In the genomic region with DNA sequence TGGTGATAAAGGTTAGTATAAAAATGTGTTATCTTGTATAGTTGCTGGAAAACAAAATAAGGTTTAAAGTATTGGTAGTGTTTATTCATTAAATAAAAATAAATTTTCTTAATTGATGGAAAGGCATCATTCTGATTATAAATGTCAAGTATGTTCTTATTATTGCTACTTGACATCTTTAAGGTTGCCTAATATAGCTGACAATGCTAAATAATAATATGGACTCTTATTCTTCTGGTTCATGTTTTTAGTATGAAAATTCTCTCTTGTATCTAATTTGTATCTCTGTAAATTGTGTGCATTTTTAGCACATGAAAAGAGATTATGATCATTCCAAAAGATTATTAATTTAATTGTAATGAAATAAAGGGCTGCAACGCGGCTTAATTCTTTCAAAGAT, we compare ENCODE assay signal across 18 cellular contexts. TPM values are rescaled to one million over a fixed set of nuclear protein-coding genes. Genes with fewer than 3 reads are reported as not detected.
DNase-seq lines count a peak whose midpoint lies in the region; ATAC-seq, FAIRE-seq and TF ChIP-seq lines count a peak whose summit lies in the region.
"Had no signal": no experiment of that assay in that cellular context is flagged by ENCODE, and none has a peak within 500 bp of the region (broad histone marks: within the 10 kb centered on the region; RNA-seq: fewer than 3 reads in every experiment).

No MANE protein-coding gene starts in this region.

- H3K27ac ChIP-seq in A549, result no peak overlapping the region
- no peak overlapping the region for H3K27ac ChIP-seq in SK-N-SH (ENCODE audit: low read depth in 2 of 2, low read length in 1 of 2)
- no peak overlapping the region for H3K27ac ChIP-seq in lower lobe of right lung

- no peak for TF ChIP-seq POLR2A in A549 (IDR thresholded peaks at IDR 0.05; ENCODE audit: low read length)

- H3K4me3 ChIP-seq in A549 (no peak overlapping the region), SK-N-SH (ENCODE audit: low read depth in 2 of 2, low read length in 1 of 2) (no peak overlapping the region), lower lobe of right lung (no peak overlapping the region)
- H3K4me3 ChIP-seq: HAP-1 had no signal

- DNase-seq in A549 (ENCODE audit: low read depth in 1 of 2, low spot score in 1 of 2) (no peak), SK-N-SH (no peak), lower lobe of right lung (no peak)
- DNase-seq: 8988T; C1 segment of cervical spinal cord; Caco-2; CD4-positive, CD25-positive, alpha-beta regulatory T cell; CD8-positive, alpha-beta T cell; DMS153; DND-41; GOT3; HFFc6 had no signal

- no peak for FAIRE-seq in A549 (lab: Jason Lieb, UNC)
- peak; percentile 39 for FAIRE-seq in TTC549 (lab: Jason Lieb, UNC)
- FAIRE-seq in endometrium (lab: Jason Lieb, UNC), result peak; percentile 26
- FAIRE-seq: GM12892, H54 had no signal

- no peak overlapping the region for H2AFZ ChIP-seq in SK-N-SH (ENCODE audit: low read depth)

- H3F3A ChIP-seq in SK-N-SH (replicated peaks; ENCODE audit: insufficient read depth), result peaks cover 7% of the 10 kb centered on the region

- H3K4me2 ChIP-seq in A549 (no peak overlapping the region), SK-N-SH (no peak overlapping the region)

- CTCF ChIA-PET in A549 (lab: Yijun Ruan, JAX), result no interaction called here
- CTCF ChIA-PET in SK-N-SH (lab: Yijun Ruan, JAX), result no interaction called here

- TF ChIP-seq EP300 in A549 (IDR thresholded peaks at IDR 0.05) (no peak), SK-N-SH (IDR thresholded peaks at IDR 0.05; ENCODE audit: borderline replicate concordance in 1 of 2, low read depth in 1 of 2, low read length in 1 of 2) (no peak)

- H3K27me3 ChIP-seq in SK-N-SH (ENCODE audit: insufficient read depth), result no peaks in the 10 kb centered on the region
- no peaks in the 10 kb centered on the region for H3K27me3 ChIP-seq in lower lobe of right lung (ENCODE audit: low read depth)

- no peak for ATAC-seq in A549
- no peak for ATAC-seq in lower lobe of right lung
- no peak for ATAC-seq in HG02588 (IDR thresholded peaks at IDR 0.05; ENCODE audit: unreplicated experiment)
- ATAC-seq: CD8-positive, alpha-beta T cell had no signal

- TF ChIP-seq CTCF in A549 (IDR thresholded peaks at IDR 0.05) (no peak), SK-N-SH (IDR thresholded peaks at IDR 0.05) (no peak), lower lobe of right lung (IDR thresholded peaks at IDR 0.05) (no peak)

- WGBS in A549 (ENCODE audit: missing lambda C conversion rate), result 98% methylated on average over 2 of the region's 2 CpGs
- 90% methylated on average over 2 of the region's 2 CpGs for WGBS in SK-N-SH (ENCODE audit: low lambda C conversion rate)

- H3K36me3 ChIP-seq in SK-N-SH (replicated peaks in 1 of 2; ENCODE audit: control insufficient read depth in 1 of 2, insufficient read depth in 2 of 2, low read length in 1 of 2) (no peaks in the 10 kb centered on the region), lower lobe of right lung (no peaks in the 10 kb centered on the region)
- H3K36me3 ChIP-seq: HAP-1 had no signal

- no peaks in the 10 kb centered on the region for H3K4me1 ChIP-seq in A549
- H3K4me1 ChIP-seq in SK-N-SH (ENCODE audit: control insufficient read depth in 1 of 2, insufficient read depth in 2 of 2, low read depth in 1 of 2, low read length in 1 of 2), result peaks cover 7 to 9% of the 10 kb centered on the region in 2 experiments; a peak in 3 of 4 replicates
- H3K4me1 ChIP-seq in lower lobe of right lung, result no peaks in the 10 kb centered on the region
- H3K4me1 ChIP-seq: Caco-2, HAP-1 had no signal

- TF ChIP-seq RAD21 in A549 (conservative IDR thresholded peaks at IDR 0.05 in 1 of 2, IDR thresholded peaks at IDR 0.05 in 1 of 2), result no peak
- no peak for TF ChIP-seq RAD21 in SK-N-SH (IDR thresholded peaks at IDR 0.05; ENCODE audit: low read length)

- POLR2A ChIA-PET in A549 (lab: Yijun Ruan, JAX) (no interaction called here), SK-N-SH (lab: Yijun Ruan, JAX) (no interaction called here)

- no peaks in the 10 kb centered on the region for H4K20me1 ChIP-seq in SK-N-SH (ENCODE audit: insufficient read depth)

- intact Hi-C loops in lower lobe of right lung (cut with DNase I), result no loop called here

- no peak overlapping the region for H3K9ac ChIP-seq in SK-N-SH

- H3K9me2 ChIP-seq in SK-N-SH, result 0 out of 2 replicates have a peak, but pooled peaks cover 5% of the 10 kb centered on the region

- H3K9me3 ChIP-seq in A549, result no peaks in the 10 kb centered on the region
- no peaks in the 10 kb centered on the region for H3K9me3 ChIP-seq in SK-N-SH
- H3K9me3 ChIP-seq in lower lobe of right lung, result no peaks in the 10 kb centered on the region
- H3K9me3 ChIP-seq: Caco-2, HAP-1 had no signal

- no peaks in the 10 kb centered on the region for H3K79me2 ChIP-seq in SK-N-SH (ENCODE audit: insufficient read depth)

TF ChIP-seq in A549, 52 proteins besides CTCF, POLR2A, EP300 and RAD21:
- TF ChIP-seq MAFK (IDR thresholded peaks at IDR 0.05; ENCODE audit: partially characterized antibody), result peak; percentile 71
- no peak for TF ChIP-seq HDAC2 (IDR thresholded peaks at IDR 0.05)
- TF ChIP-seq JUN (IDR thresholded peaks at IDR 0.05), result no peak
- TF ChIP-seq MYC (IDR thresholded peaks at IDR 0.05; ENCODE audit: borderline replicate concordance, low read length), result no peak

TF ChIP-seq in SK-N-SH, 30 proteins besides CTCF, POLR2A, EP300 and RAD21:
- TF ChIP-seq RFX5 (IDR thresholded peaks at IDR 0.05; ENCODE audit: low read length) (no peak), JUND (IDR thresholded peaks at IDR 0.05) (no peak), RXRA (IDR thresholded peaks at IDR 0.05; ENCODE audit: borderline replicate concordance, low read depth) (no peak), YY1 (IDR thresholded peaks at IDR 0.05; ENCODE audit: low read depth) (no peak)

RNA-seq across cellular contexts. Expression of a gene that starts 25.0 kb away (rescaled TPM):
- polyA plus RNA-seq in A549 (2011; rRNA removed), result 0.54 and 0.87 TPM in 2 replicates
- 0.08 and 0.10 TPM in 2 replicates for polyA plus RNA-seq in A549 (2012; cell fraction: cytosol; rRNA removed)
- 0.12 and 0.17 TPM in 2 replicates for polyA plus RNA-seq in A549 (2012; cell fraction: nucleus; rRNA removed)
- polyA plus RNA-seq in A549 (2017; fragmentation: RNase III; extraction: RNeasy Plus Mini Kit Qiagen cat#74134 plus additional on column Dnase treatment), result 0.14 to 0.30 TPM (median 0.21 TPM) in 3 replicates
- polyA minus RNA-seq in A549 (2011; rRNA and poly(A)+ RNA removed), result 0.29 and 1.2 TPM in 2 replicates
- polyA plus RNA-seq in SK-N-SH (2012; rRNA removed), result 0.30 and 0.34 TPM in 2 replicates
- polyA plus RNA-seq in SK-N-SH (2012; cell fraction: cytosol; rRNA removed), result 0.17 and 0.18 TPM in 2 replicates
- polyA plus RNA-seq in SK-N-SH (2012; cell fraction: nucleus; rRNA removed), result 0.72 and 2.2 TPM in 2 replicates
- 0.59 TPM for total RNA-seq in lower lobe of right lung

RNA-seq across cellular contexts. Expression of a gene that starts 35.9 kb away (rescaled TPM):
- polyA plus RNA-seq in A549 (2011; rRNA removed) (not detected in 2 replicates), A549 (2017; fragmentation: RNase III; extraction: RNeasy Plus Mini Kit Qiagen cat#74134 plus additional on column Dnase treatment) (not detected in 3 replicates), SK-N-SH (2012; rRNA removed) (21.2 and 27.9 TPM in 2 replicates)
- not detected in 2 replicates for polyA plus RNA-seq in A549 (2012; cell fraction: cytosol; rRNA removed)
- polyA plus RNA-seq in A549 (2012; cell fraction: nucleus; rRNA removed), result not detected in 2 replicates
- polyA minus RNA-seq in A549 (2011; rRNA and poly(A)+ RNA removed), result not detected in 2 replicates
- 9.2 and 16.3 TPM in 2 replicates for polyA plus RNA-seq in SK-N-SH (2012; cell fraction: cytosol; rRNA removed)
- polyA plus RNA-seq in SK-N-SH (2012; cell fraction: nucleus; rRNA removed), result 6.3 and 8.5 TPM in 2 replicates
- 5.1 TPM for total RNA-seq in lower lobe of right lung
- total RNA-seq: CD4-positive, CD25-positive, alpha-beta regulatory T cell; CD8-positive, alpha-beta T cell had no signal

Comparison
In these comparisons a context has a peak if more than half of its experiments do, and no peak if none do; other contexts are left out.
1. RNA of a gene that starts 35.9 kb away (polyA plus RNA-seq): 6.3 to 27.9 TPM in SK-N-SH; not detected in A549; every median in the first group is over 4 times any median in the second.